22 cellular contexts compared by ENCODE assay signal in the genomic region with DNA sequence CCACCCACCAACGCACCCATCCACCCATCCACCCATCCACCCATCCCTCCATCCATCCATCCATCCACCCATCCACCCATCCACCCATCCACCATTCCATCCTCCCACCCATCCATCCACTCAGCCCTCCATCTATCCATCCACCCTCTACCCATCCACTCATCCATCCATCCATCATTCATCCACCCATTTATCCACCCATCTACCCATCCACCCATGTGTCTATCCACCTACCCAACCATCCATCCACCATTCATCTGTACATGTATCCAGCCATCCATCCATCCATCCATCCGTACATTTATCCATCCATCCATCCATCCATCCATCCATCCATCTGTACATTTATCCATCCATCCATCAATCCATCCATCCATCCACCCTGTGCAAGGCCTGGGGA. TPM values are rescaled to one million over a fixed set of nuclear protein-coding genes. Genes with fewer than 3 reads are reported as not detected.
DNase-seq lines count a peak whose midpoint lies in the region; ATAC-seq and TF ChIP-seq lines count a peak whose summit lies in the region.
"Had no signal": no experiment of that assay in that cellular context is flagged by ENCODE, and none has a peak within 500 bp of the region (broad histone marks: within the 10 kb centered on the region; RNA-seq: fewer than 3 reads in every experiment).

No MANE protein-coding gene starts in this region.

- H3K36me3 Mint-ChIP-seq in natural killer cell treated with Interleukin-12 subunit alpha and Interleukin-12 subunit beta and Interleukin-15 and Interleukin-18, amount 100 ng/mL, for 72 hours, result no peaks in the 10 kb centered on the region
- H3K36me3 Mint-ChIP-seq in natural killer cell (no peaks in the 10 kb centered on the region), glutamatergic neuron (ENCODE audit: unreplicated experiment) (no peaks in the 10 kb centered on the region), Calu3 (ENCODE audit: insufficient read depth, unreplicated experiment) (no peaks in the 10 kb centered on the region)
- H3K36me3 Mint-ChIP-seq: CD8-positive, alpha-beta T cell had no signal

- CTCF ChIA-PET in HEK293 (lab: Yijun Ruan, JAX), result no interaction called here
- CTCF ChIA-PET in Calu3 (lab: Charles Lee), result no interaction called here

- H3K27me3 Mint-ChIP-seq in natural killer cell treated with Interleukin-12 subunit alpha and Interleukin-12 subunit beta and Interleukin-15 and Interleukin-18, amount 100 ng/mL, for 72 hours, result peaks cover 9 to 18% of the 10 kb centered on the region in 2 donors
- H3K27me3 Mint-ChIP-seq in natural killer cell (ENCODE audit: low read depth in 2 of 2) (peaks cover 2 to 10% of the 10 kb centered on the region in 2 donors), glutamatergic neuron (ENCODE audit: unreplicated experiment) (peaks cover 8% of the 10 kb centered on the region), Calu3 (ENCODE audit: unreplicated experiment) (peaks cover 47% of the 10 kb centered on the region)

- H3K4me1 ChIP-seq in HEK293 (ENCODE audit: control insufficient read depth, insufficient read depth, low read length), result no peaks in the 10 kb centered on the region
- H3K4me1 ChIP-seq: BLaER1 treated with 17β-estradiol and CSF1 and Interleukin-3, amounts not matched to agents 10 nM and 100 nM; Caco-2 had no signal

- no peak overlapping the region for H3K27ac ChIP-seq in HEK293 (ENCODE audit: extremely low read depth, low read depth, low read length)
- H3K27ac ChIP-seq: BLaER1 treated with 17β-estradiol and CSF1 and Interleukin-3, amounts not matched to agents 10 nM and 100 nM; C4-2B had no signal

- H3K9me3 Mint-ChIP-seq in natural killer cell treated with Interleukin-12 subunit alpha and Interleukin-12 subunit beta and Interleukin-15 and Interleukin-18, amount 100 ng/mL, for 72 hours, result no peaks in the 10 kb centered on the region
- H3K9me3 Mint-ChIP-seq in natural killer cell, result no peaks in the 10 kb centered on the region
- H3K9me3 Mint-ChIP-seq in glutamatergic neuron (ENCODE audit: unreplicated experiment), result peaks cover 2% of the 10 kb centered on the region
- no peaks in the 10 kb centered on the region for H3K9me3 Mint-ChIP-seq in Calu3 (ENCODE audit: low read depth, unreplicated experiment)
- H3K9me3 Mint-ChIP-seq: CD4-positive, alpha-beta T cell; CD8-positive, alpha-beta T cell had no signal

- H3K9me3 ChIP-seq in HEK293 (ENCODE audit: control insufficient read depth, insufficient read depth, low read depth, low read length), result no peaks in the 10 kb centered on the region
- H3K9me3 ChIP-seq: BLaER1 treated with 17β-estradiol and CSF1 and Interleukin-3, amounts not matched to agents 10 nM and 100 nM; Caco-2 had no signal

- H3K4me1 Mint-ChIP-seq in natural killer cell treated with Interleukin-12 subunit alpha and Interleukin-12 subunit beta and Interleukin-15 and Interleukin-18, amount 100 ng/mL, for 72 hours (ENCODE audit: low read depth in 2 of 2), result no peaks in the 10 kb centered on the region
- H3K4me1 Mint-ChIP-seq in natural killer cell, result no peaks in the 10 kb centered on the region
- no peaks in the 10 kb centered on the region for H3K4me1 Mint-ChIP-seq in glutamatergic neuron (ENCODE audit: low read depth, unreplicated experiment)
- H3K4me1 Mint-ChIP-seq in Calu3 (ENCODE audit: low read depth, unreplicated experiment), result no peaks in the 10 kb centered on the region

- H3K27ac Mint-ChIP-seq in natural killer cell treated with Interleukin-12 subunit alpha and Interleukin-12 subunit beta and Interleukin-15 and Interleukin-18, amount 100 ng/mL, for 72 hours, result no peak overlapping the region
- no peak overlapping the region for H3K27ac Mint-ChIP-seq in natural killer cell
- peak overlapping the region; percentile 14 for H3K27ac Mint-ChIP-seq in glutamatergic neuron (ENCODE audit: unreplicated experiment)
- no peak overlapping the region for H3K27ac Mint-ChIP-seq in Calu3 (ENCODE audit: unreplicated experiment)
- H3K27ac Mint-ChIP-seq: CD4-positive, alpha-beta T cell; CD8-positive, alpha-beta T cell had no signal

- POLR2A ChIA-PET in HEK293 (lab: Yijun Ruan, JAX), result no interaction called here

- TF ChIP-seq CTCF in natural killer cell (IDR thresholded peaks at IDR 0.05) (no peak), HEK293 (tag by site-specific recombination; IDR thresholded peaks at IDR 0.05) (no peak), glutamatergic neuron (IDR thresholded peaks at IDR 0.05; ENCODE audit: partially characterized antibody, unreplicated experiment) (no peak), Calu3 (IDR thresholded peaks at IDR 0.05; ENCODE audit: unreplicated experiment) (no peak)

- no TSS peak for BruUV-seq in Calu3 (replicated peaks; lab: Mats Ljungman, UMichigan)

- peak; percentile 44 for DNase-seq in natural killer cell treated with Interleukin-12 subunit alpha and Interleukin-12 subunit beta and Interleukin-15 and Interleukin-18, amount 100 ng/mL, for 72 hours (ENCODE audit: low spot score)
- DNase-seq in natural killer cell, result no peak
- DNase-seq in glutamatergic neuron, result no peak
- no peak for DNase-seq in stimulated activated CD4-positive, alpha-beta T cell treated with anti-CD3 and anti-CD28 coated beads, Interleukin-4, amount 100 ng/mL, for 24 hours
- DNase-seq in left ventricle myocardium superior, result no peak
- DNase-seq in Calu3, result no peak
- DNase-seq: 8988T; ACHN; Caco-2; CD4-positive, alpha-beta T cell; CD8-positive, alpha-beta T cell; DMS 273 treated with DMSO at 0.1 percent for 48 hours; DMS153; DMS53; DMS79; DND-41; EL; GDM1 had no signal

- intact Hi-C loops in natural killer cell (cut with micrococcal nuclease), result no loop called here
- intact Hi-C loops in left ventricle myocardium superior (cut with micrococcal nuclease), result no loop called here
- intact Hi-C loops in Calu3 (cut with micrococcal nuclease; ENCODE audit: unreplicated experiment), result no loop called here

- no peak for ATAC-seq in natural killer cell treated with Interleukin-12 subunit alpha and Interleukin-12 subunit beta and Interleukin-15 and Interleukin-18, amount 100 ng/mL, for 72 hours
- ATAC-seq in natural killer cell (no peak), left ventricle myocardium superior (no peak)
- ATAC-seq: CD8-positive, alpha-beta T cell; GM12878 had no signal

- H3K36me3 ChIP-seq in HEK293 (ENCODE audit: control insufficient read depth in 2 of 2, insufficient read depth in 1 of 2, low read length in 2 of 2), result no peaks in the 10 kb centered on the region
- H3K36me3 ChIP-seq: BLaER1 treated with 17β-estradiol and CSF1 and Interleukin-3, amounts not matched to agents 10 nM and 100 nM had no signal

- no peak overlapping the region for H3K4me3 Mint-ChIP-seq in natural killer cell treated with Interleukin-12 subunit alpha and Interleukin-12 subunit beta and Interleukin-15 and Interleukin-18, amount 100 ng/mL, for 72 hours
- H3K4me3 Mint-ChIP-seq in natural killer cell (no peak overlapping the region), glutamatergic neuron (ENCODE audit: unreplicated experiment) (no peak overlapping the region), Calu3 (ENCODE audit: low read depth, unreplicated experiment) (no peak overlapping the region)
- H3K4me3 Mint-ChIP-seq: CD4-positive, alpha-beta T cell; CD8-positive, alpha-beta T cell had no signal

- H3K4me3 ChIP-seq in HEK293 (ENCODE audit: low read depth, low read length), result no peak overlapping the region
- H3K4me3 ChIP-seq: BLaER1 treated with 17β-estradiol and CSF1 and Interleukin-3, amounts not matched to agents 10 nM and 100 nM; GM12878 had no signal

TF ChIP-seq in HEK293, 187 proteins besides CTCF, POLR2A, EP300 and RAD21:
- TF ChIP-seq ZNF169 (tag by site-specific recombination; IDR thresholded peaks at IDR 0.05) (peak; percentile 38; the same call in 1 of the 2 replicates), ZNF571 (tag by site-specific recombination; IDR thresholded peaks at IDR 0.05) (0 out of 2 replicates have a peak, but pooled peaks have one; percentile 13), ZNF311 (tag by site-specific recombination; IDR thresholded peaks at IDR 0.05; ENCODE audit: borderline replicate concordance) (peak; percentile 66; the same call in 1 of the 2 replicates), ZNF366 (tag by site-specific recombination; conservative IDR thresholded peaks at IDR 0.05) (peak; percentile 100), YY2 (tag by site-specific recombination; IDR thresholded peaks at IDR 0.05) (no peak), ZBTB17 (tag by site-specific recombination; IDR thresholded peaks at IDR 0.05) (peak; percentile 98), EGR2 (tag by site-specific recombination; IDR thresholded peaks at IDR 0.05; ENCODE audit: low read depth) (peak; percentile 87), ZFHX2 (tag by site-specific recombination; conservative IDR thresholded peaks at IDR 0.05) (peak; percentile 41), ZNF677 (tag by site-specific recombination; IDR thresholded peaks at IDR 0.05) (no peak), ZNF670 (tag by site-specific recombination; IDR thresholded peaks at IDR 0.05; ENCODE audit: low read depth) (no peak), ZNF610 (tag by site-specific recombination; IDR thresholded peaks at IDR 0.05; ENCODE audit: borderline replicate concordance) (no peak), KLF1 (tag by site-specific recombination; IDR thresholded peaks at IDR 0.05) (peak; percentile 76), ZNF561 (tag by site-specific recombination; IDR thresholded peaks at IDR 0.05; ENCODE audit: borderline replicate concordance) (no peak)
- TF ChIP-seq, protein P1, sequence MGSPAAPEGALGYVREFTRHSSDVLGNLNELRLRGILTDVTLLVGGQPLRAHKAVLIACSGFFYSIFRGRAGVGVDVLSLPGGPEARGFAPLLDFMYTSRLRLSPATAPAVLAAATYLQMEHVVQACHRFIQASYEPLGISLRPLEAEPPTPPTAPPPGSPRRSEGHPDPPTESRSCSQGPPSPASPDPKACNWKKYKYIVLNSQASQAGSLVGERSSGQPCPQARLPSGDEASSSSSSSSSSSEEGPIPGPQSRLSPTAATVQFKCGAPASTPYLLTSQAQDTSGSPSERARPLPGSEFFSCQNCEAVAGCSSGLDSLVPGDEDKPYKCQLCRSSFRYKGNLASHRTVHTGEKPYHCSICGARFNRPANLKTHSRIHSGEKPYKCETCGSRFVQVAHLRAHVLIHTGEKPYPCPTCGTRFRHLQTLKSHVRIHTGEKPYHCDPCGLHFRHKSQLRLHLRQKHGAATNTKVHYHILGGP (tag by site-specific recombination; IDR thresholded peaks at IDR 0.05), result no peak
TF ChIP-seq in HEK293: peak in this region for 8.

RNA-seq across cellular contexts. Expression of a gene that starts 11.1 kb away (rescaled TPM):
- total RNA-seq in natural killer cell treated with Interleukin-12 subunit alpha and Interleukin-12 subunit beta and Interleukin-15 and Interleukin-18, amount 100 ng/mL, for 72 hours, result 1 to 10 TPM; 1.9 to 6.7 TPM
- 1 to 10 TPM; 3.9 to 5.1 (median 4.8) TPM for total RNA-seq in natural killer cell
- total RNA-seq in glutamatergic neuron (ENCODE audit: unreplicated experiment), result 270 TPM
- 6.1 TPM for total RNA-seq in left ventricle myocardium superior
- 29.4 and 30.7 TPM in 2 replicates for total RNA-seq in Calu3 (2022)

RNA-seq across cellular contexts. Expression of a gene that starts 22.0 kb away (rescaled TPM):
- total RNA-seq in natural killer cell treated with Interleukin-12 subunit alpha and Interleukin-12 subunit beta and Interleukin-15 and Interleukin-18, amount 100 ng/mL, for 72 hours, result 10 to 100 TPM in 1 of 2 donors, 1 to 10 TPM in 1; 9.6 to 10.7 TPM
- total RNA-seq in natural killer cell, result 1 to 10 TPM; 5.5 to 6.8 (median 6.5) TPM
- total RNA-seq in glutamatergic neuron (ENCODE audit: unreplicated experiment), result 31.6 TPM
- 4.7 TPM for total RNA-seq in left ventricle myocardium superior
- 10.5 and 10.7 TPM in 2 replicates for total RNA-seq in Calu3 (2022)
